In the genomic region with DNA sequence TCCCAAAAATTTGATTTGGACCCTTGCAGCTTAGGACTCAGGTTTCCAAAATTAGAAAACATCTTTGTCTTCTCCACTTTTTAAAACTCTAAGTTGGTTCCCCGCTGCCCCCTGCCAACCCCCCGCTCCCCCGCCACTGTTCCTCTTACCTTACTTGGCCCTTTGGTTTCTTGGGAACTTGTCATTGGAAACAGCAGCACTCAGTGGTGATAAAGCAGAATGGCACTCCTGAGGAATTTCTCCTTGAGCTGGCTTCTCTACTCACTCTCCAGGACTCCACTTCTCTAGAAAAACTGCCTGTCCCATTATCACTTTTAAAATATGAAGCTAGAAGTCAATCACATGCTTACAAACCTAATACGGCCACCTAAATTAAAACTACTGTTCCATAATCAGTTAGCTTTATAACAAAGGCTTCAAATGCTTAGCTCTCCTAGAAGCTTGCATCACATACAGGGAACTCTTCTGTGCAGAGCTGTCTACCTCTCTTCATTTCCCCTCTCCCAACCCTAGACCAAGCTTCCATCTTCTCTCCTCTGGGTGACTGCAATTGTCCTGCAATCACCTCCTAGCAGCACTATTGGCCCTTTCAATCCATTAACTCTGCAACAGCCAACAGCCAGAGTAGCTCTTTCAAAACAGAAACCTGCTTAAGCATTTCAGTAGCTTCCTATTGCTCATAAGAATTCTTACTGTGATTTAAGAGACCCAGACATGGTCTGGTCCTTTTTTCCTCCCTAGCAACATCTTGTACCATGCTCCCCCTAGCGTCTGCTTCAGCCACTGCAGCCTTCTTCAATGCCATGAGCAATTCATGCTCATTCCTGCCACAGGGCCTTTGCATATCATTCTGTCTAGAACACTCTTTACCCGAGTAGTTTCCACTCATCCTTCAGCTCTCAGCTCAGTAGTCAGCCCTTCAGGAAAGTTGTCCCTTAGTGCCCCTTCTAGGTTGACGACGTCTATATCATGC, we compare ENCODE assay signal across 8 cellular contexts. TPM values are rescaled to one million over a fixed set of nuclear protein-coding genes. Genes with fewer than 3 reads are reported as not detected.
DNase-seq lines count a peak whose midpoint lies in the region; ATAC-seq and TF ChIP-seq lines count a peak whose summit lies in the region.

No MANE protein-coding gene starts in this region.

- no peaks in the 10 kb centered on the region for H3K27me3 Mint-ChIP-seq in Caco-2 (ENCODE audit: insufficient read depth, unreplicated experiment)

- DNase-seq in Caco-2 (peak; percentile 80 to 83), RKO (ENCODE audit: low spot score) (peak; percentile 75), foreskin fibroblast (peak; percentile 54 to 85), nucleus accumbens (lab: John Stamatoyannopoulos, UW) (peak in 36 of 56 donors; percentile 2 to 71 (median 16)), thyroid gland (peak; percentile 70 to 79)
- DNase-seq in activated T-helper 1 cell treated with anti-CD3 and anti-CD28 coated beads, Interleukin-2, amount 50 U/mL, for 16 hours (ENCODE audit: low read depth in 1 of 2, low spot score in 1 of 2): peak; percentile 22 to 44

- no peaks in the 10 kb centered on the region for H3K27me3 ChIP-seq in Caco-2 (replicated peaks; ENCODE audit: control insufficient read depth, insufficient read depth, low read length)
- H3K27me3 ChIP-seq in thyroid gland: no peaks in the 10 kb centered on the region

- H3K4me3 ChIP-seq in Caco-2 (ENCODE audit: low read depth, low read length): no peak overlapping the region
- no peak overlapping the region for H3K4me3 ChIP-seq in foreskin fibroblast (ENCODE audit: low read depth in 1 of 2, low read length in 2 of 2)
- H3K4me3 ChIP-seq in thyroid gland (replicated peaks in 1 of 3): no peak overlapping the region

- H3K4me3 Mint-ChIP-seq in Caco-2 (ENCODE audit: unreplicated experiment): no peak overlapping the region

- no peaks in the 10 kb centered on the region for H3K9me3 Mint-ChIP-seq in Caco-2 (ENCODE audit: unreplicated experiment)

- H3K36me3 ChIP-seq in Caco-2 (ENCODE audit: control insufficient read depth, insufficient read depth, low read length): no peaks in the 10 kb centered on the region
- no peaks in the 10 kb centered on the region for H3K36me3 ChIP-seq in thyroid gland

- H3K4me1 ChIP-seq in Caco-2 (peaks cover 20% of the 10 kb centered on the region), thyroid gland (peaks cover 6 to 17% of the 10 kb centered on the region in 2 donors)

- intact Hi-C loops in Caco-2 (cut with micrococcal nuclease; ENCODE audit: unreplicated experiment): loop anchor here (1.0 kb wide), 3 partner anchors 67 to 294 kb away; a partner anchor contains a TSS
- intact Hi-C loops in thyroid gland (cut with DNase I): loop anchor here (10.0 kb wide), 1 partner anchor 416 kb away; a partner anchor contains a TSS

- H3K9me3 ChIP-seq in Caco-2 (no peaks in the 10 kb centered on the region), thyroid gland (no peaks in the 10 kb centered on the region)

- 28 to 33% methylated on average over 8 of the region's 8 CpGs for WGBS in thyroid gland, 2 donors

- CTCF ChIA-PET in Caco-2 (lab: Charles Lee): interaction anchor here (0.5 to 3.3 kb wide), 59 partner anchors 12 to 840 kb away, joined by 3 to 77 read pairs (median 4); a partner anchor contains a TSS

- peaks cover 26% of the 10 kb centered on the region for H3K4me1 Mint-ChIP-seq in Caco-2 (ENCODE audit: low read depth, unreplicated experiment)

- BruUV-seq in Caco-2 (replicated peaks; lab: Mats Ljungman, UMichigan): no TSS peak

- POLR2A ChIA-PET in Caco-2 (lab: Charles Lee): interaction anchor here (0.6 to 0.8 kb wide), 3 partner anchors 10 to 294 kb away, joined by 3 to 4 read pairs (median 3); no protein-coding TSS in a partner anchor

- ATAC-seq in GM19455 (IDR thresholded peaks at IDR 0.05; ENCODE audit: unreplicated experiment) (peak; percentile 86), HG03521 (IDR thresholded peaks at IDR 0.05; ENCODE audit: unreplicated experiment) (peak; percentile 68)

- H3K27ac Mint-ChIP-seq in Caco-2 (ENCODE audit: unreplicated experiment): peak overlapping the region; percentile 24

- TF ChIP-seq POLR2A in thyroid gland (IDR thresholded peaks at IDR 0.05): no peak

- no peaks in the 10 kb centered on the region for H3K36me3 Mint-ChIP-seq in Caco-2 (ENCODE audit: insufficient read depth, unreplicated experiment)

- peak; percentile 73 to 81 for TF ChIP-seq CTCF in Caco-2 (IDR thresholded peaks at IDR 0.05; ENCODE audit: insufficient read depth in 1 of 2, low read depth in 1 of 2, low read length in 1 of 2, severe bottlenecking in 1 of 2, unreplicated experiment in 1 of 2)
- peak; percentile 70 for TF ChIP-seq CTCF in foreskin fibroblast (IDR thresholded peaks at IDR 0.05; ENCODE audit: low read depth, low read length)
- TF ChIP-seq CTCF in thyroid gland (IDR thresholded peaks at IDR 0.05): peak; percentile 23 to 77 (median 63)

- peak overlapping the region; percentile 56 to 65 (median 65) for H3K27ac ChIP-seq in thyroid gland

RNA-seq across cellular contexts. Expression of a gene that starts 15.2 kb away (rescaled TPM):
- 8.8 and 9.3 TPM in 2 replicates for total RNA-seq in Caco-2 (2022)
- 10 to 100 TPM; 42.2 to 53.0 (median 44.5) TPM for total RNA-seq in thyroid gland

Comparison
In these comparisons a context has a peak if more than half of its experiments do, and no peak if none do; other contexts are left out.
1. DNase-seq: peak in every context shown above with its lines; median percentile 82 in Caco-2; 75 in RKO; 74 in thyroid gland; 70 in foreskin fibroblast; 33 in activated T-helper 1 cell treated with anti-CD3 and anti-CD28 coated beads, Interleukin-2, amount 50 U/mL, for 16 hours; 16 in nucleus accumbens.